Comparison of ENCODE assay signal across 9 cellular contexts in genomic region chr5:57495285-57495684, GRCh38. TPM values are rescaled to one million over a fixed set of nuclear protein-coding genes. Genes with fewer than 3 reads are reported as not detected.
DNase-seq lines count a peak whose midpoint lies in the region; ATAC-seq, FAIRE-seq and TF ChIP-seq lines count a peak whose summit lies in the region.
"Had no signal": no experiment of that assay in that cellular context is flagged by ENCODE, and none has a peak within 500 bp of the region (broad histone marks: within the 10 kb centered on the region; RNA-seq: fewer than 3 reads in every experiment).

No MANE protein-coding gene starts in this region.

- no peak for TF ChIP-seq RAD21 in A549 (conservative IDR thresholded peaks at IDR 0.05 in 1 of 2, IDR thresholded peaks at IDR 0.05 in 1 of 2)

- no peak for FAIRE-seq in A549 (lab: Jason Lieb, UNC)

- WGBS in A549 (ENCODE audit: missing lambda C conversion rate): 83% methylated on average over 5 of the region's 5 CpGs

- no peak overlapping the region; the same call in 2 of the 3 replicates for H3K4me2 ChIP-seq in A549
- peak overlapping the region; percentile 49; the same call in 1 of the 2 replicates for H3K4me2 ChIP-seq in PC-3 (ENCODE audit: low read length)

- peaks cover 3 to 20% (median 18%) of the 10 kb centered on the region in 3 donors for H3K4me1 Mint-ChIP-seq in CD8-positive, alpha-beta memory T cell

- TF ChIP-seq CTCF in A549 (IDR thresholded peaks at IDR 0.05) (no peak), GM12865 (IDR thresholded peaks at IDR 0.05; ENCODE audit: insufficient read depth, low read depth, low read length, missing control alignments) (no peak), PC-3 (conservative IDR thresholded peaks at IDR 0.05; ENCODE audit: low read depth, low read length) (no peak)

- peak overlapping the region in 1 of 7 donors; percentile 44 for H3K4me3 Mint-ChIP-seq in CD8-positive, alpha-beta memory T cell

- H3K27ac ChIP-seq in A549 (peak overlapping the region; percentile 74 to 88), PC-3 (ENCODE audit: low read length) (peak overlapping the region; percentile 60)
- peak overlapping the region; percentile 32 for H3K27ac ChIP-seq in effector memory CD4-positive, alpha-beta T cell (ENCODE audit: insufficient read depth, low read length, poor library complexity, severe bottlenecking)
- no peak overlapping the region for H3K27ac ChIP-seq in CD8-positive, alpha-beta memory T cell (ENCODE audit: low read depth, low read length)

- H3K79me2 ChIP-seq in PC-3 (ENCODE audit: low read length): no peaks in the 10 kb centered on the region

- H3K9me3 Mint-ChIP-seq in CD8-positive, alpha-beta memory T cell: peaks cover 0 to 2% (median 0%) of the 10 kb centered on the region in 5 donors

- POLR2A ChIA-PET in A549 (lab: Yijun Ruan, JAX): interaction anchor here (1.0 kb wide), 1 partner anchor 964 kb away, joined by 3 read pairs; the partner anchor contains the start of gene PLK2
- POLR2A ChIA-PET in PC-3 (lab: Charles Lee; ENCODE audit: unreplicated experiment): interaction anchor here (1.1 kb wide), 1 partner anchor 60 kb away, joined by 3 read pairs; no protein-coding TSS in a partner anchor
- POLR2A ChIA-PET in CD8-positive, alpha-beta memory T cell (lab: Charles Lee): no interaction called here

- H3K9me2 ChIP-seq in PC-3 (replicated peaks; ENCODE audit: low read length): no peaks in the 10 kb centered on the region

- H3K4me1 ChIP-seq in A549 (peaks cover 25% of the 10 kb centered on the region), PC-3 (ENCODE audit: insufficient read depth, low read length) (peaks cover 43% of the 10 kb centered on the region)
- H3K4me1 ChIP-seq in effector memory CD4-positive, alpha-beta T cell (ENCODE audit: control insufficient read depth, insufficient read depth, low read length, poor library complexity, severe bottlenecking): peaks cover 13% of the 10 kb centered on the region
- peaks cover 17% of the 10 kb centered on the region for H3K4me1 ChIP-seq in CD8-positive, alpha-beta memory T cell (ENCODE audit: insufficient read depth, low read length)

- no peak overlapping the region for H3K4me3 ChIP-seq in A549
- no peak overlapping the region for H3K4me3 ChIP-seq in GM12865 (ENCODE audit: low read depth, low read length)
- H3K4me3 ChIP-seq in PC-3 (ENCODE audit: low read length): no peak overlapping the region
- H3K4me3 ChIP-seq in effector memory CD4-positive, alpha-beta T cell (ENCODE audit: insufficient read depth, low read depth, low read length, poor library complexity, severe bottlenecking): no peak overlapping the region
- no peak overlapping the region for H3K4me3 ChIP-seq in CD8-positive, alpha-beta memory T cell (ENCODE audit: low read length)
- H3K4me3 ChIP-seq: Peyer's patch had no signal

- no peaks in the 10 kb centered on the region for H3F3A ChIP-seq in PC-3 (ENCODE audit: low read length, unreplicated experiment)

- H2AFZ ChIP-seq in PC-3 (ENCODE audit: low read length): no peak overlapping the region

- peaks cover 2 to 28% of the 10 kb centered on the region in 2 donors for H3K27me3 Mint-ChIP-seq in CD8-positive, alpha-beta memory T cell

- peak overlapping the region in 2 of 8 donors; percentile 19 to 27 for H3K27ac Mint-ChIP-seq in CD8-positive, alpha-beta memory T cell

- intact Hi-C loops in PC-3 (cut with micrococcal nuclease): no loop called here

- TF ChIP-seq EP300 in A549 (IDR thresholded peaks at IDR 0.05): no peak

- H3K9ac ChIP-seq in PC-3 (ENCODE audit: low read length): peak overlapping the region; percentile 14; the same call in 1 of the 2 replicates

- no peaks in the 10 kb centered on the region for H3K36me3 ChIP-seq in PC-3 (ENCODE audit: low read depth, low read length)
- no peaks in the 10 kb centered on the region for H3K36me3 ChIP-seq in effector memory CD4-positive, alpha-beta T cell (ENCODE audit: control insufficient read depth, insufficient read depth, low read length)
- H3K36me3 ChIP-seq in CD8-positive, alpha-beta memory T cell (ENCODE audit: insufficient read depth, low read length): no peaks in the 10 kb centered on the region
- H3K36me3 ChIP-seq: Peyer's patch had no signal

- no peaks in the 10 kb centered on the region for H4K20me1 ChIP-seq in PC-3 (ENCODE audit: low read length)

- BruUV-seq in PC-3 (replicated peaks; lab: Mats Ljungman, UMichigan): no TSS peak

- no peaks in the 10 kb centered on the region for H3K36me3 Mint-ChIP-seq in CD8-positive, alpha-beta memory T cell

- H3K9me3 ChIP-seq in A549: no peaks in the 10 kb centered on the region
- H3K9me3 ChIP-seq in PC-3 (ENCODE audit: low read length): no peaks in the 10 kb centered on the region
- no peaks in the 10 kb centered on the region for H3K9me3 ChIP-seq in effector memory CD4-positive, alpha-beta T cell (ENCODE audit: control insufficient read depth, low read length)
- no peaks in the 10 kb centered on the region for H3K9me3 ChIP-seq in CD8-positive, alpha-beta memory T cell (ENCODE audit: low read length)
- H3K9me3 ChIP-seq: Peyer's patch had no signal

- CTCF ChIA-PET in A549 (lab: Yijun Ruan, JAX): interaction anchor here (0.6 to 8.0 kb wide), 11 partner anchors 11 to 968 kb away, joined by 3 to 119 read pairs (median 6); no protein-coding TSS in a partner anchor
- CTCF ChIA-PET in PC-3 (lab: Charles Lee): no interaction called here
- CTCF ChIA-PET in CD8-positive, alpha-beta memory T cell (lab: Charles Lee): no interaction called here

- DNase-seq in A549 (ENCODE audit: low read depth in 1 of 2, low spot score in 1 of 2) (no peak), GM12865 (ENCODE audit: low read depth) (peak; percentile 44), PC-3 (no peak), OCI-M1 (lab: John Stamatoyannopoulos, UW) (no peak)
- DNase-seq in effector memory CD4-positive, alpha-beta T cell: no peak
- no peak for DNase-seq in CD8-positive, alpha-beta memory T cell
- no peak for DNase-seq in stimulated activated CD8-positive, alpha-beta memory T cell treated with anti-CD3 and anti-CD28 coated beads, Interleukin-4, amount 100 ng/mL, for 48 hours

- no peaks in the 10 kb centered on the region for H3K27me3 ChIP-seq in PC-3 (ENCODE audit: low read length)
- no peaks in the 10 kb centered on the region for H3K27me3 ChIP-seq in effector memory CD4-positive, alpha-beta T cell (replicated peaks; ENCODE audit: control insufficient read depth, insufficient read depth, low read length, poor library complexity, severe bottlenecking)
- no peaks in the 10 kb centered on the region for H3K27me3 ChIP-seq in CD8-positive, alpha-beta memory T cell (ENCODE audit: insufficient read depth, low read length, poor library complexity, severe bottlenecking)
- H3K27me3 ChIP-seq: Peyer's patch had no signal

- ATAC-seq in A549 (no peak), PC-3 (no peak; the same call in 1 of the 2 replicates), HG03039 (IDR thresholded peaks at IDR 0.05; ENCODE audit: unreplicated experiment) (no peak)

- TF ChIP-seq POLR2A in A549 (IDR thresholded peaks at IDR 0.05; ENCODE audit: low read length): no peak

TF ChIP-seq in A549, 52 proteins besides CTCF, POLR2A, EP300 and RAD21:
- no peak for TF ChIP-seq FOSL2 (IDR thresholded peaks at IDR 0.05)
- no peak for TF ChIP-seq FOSL2 (CRISPR knock-in tag; IDR thresholded peaks at IDR 0.05)
- no peak for TF ChIP-seq CBX8 (IDR thresholded peaks at IDR 0.05)
- no peak for TF ChIP-seq TP53 (CRISPR knock-in tag; IDR thresholded peaks at IDR 0.05)
- no peak for TF ChIP-seq MAX (IDR thresholded peaks at IDR 0.05)
- TF ChIP-seq ZFP36 (IDR thresholded peaks at IDR 0.05; ENCODE audit: borderline replicate concordance, partially characterized antibody): no peak
- no peak for TF ChIP-seq HOXB13 (CRISPR knock-in tag; IDR thresholded peaks at IDR 0.05; ENCODE audit: low read depth)
- TF ChIP-seq EHMT2 (IDR thresholded peaks at IDR 0.05; ENCODE audit: low read depth): no peak
- TF ChIP-seq TFCP2L1 (CRISPR knock-in tag; IDR thresholded peaks at IDR 0.05): no peak
- TF ChIP-seq KDM1A (IDR thresholded peaks at IDR 0.05; ENCODE audit: low read depth): no peak

RNA-seq across cellular contexts. Expression of gene ACTBL2, which starts 12.7 kb away (rescaled TPM):
- polyA plus RNA-seq in A549 (2011; rRNA removed) (0.06 TPM in 1 of 2 replicates, not detected in the other), A549 (2017; fragmentation: RNase III; extraction: RNeasy Plus Mini Kit Qiagen cat#74134 plus additional on column Dnase treatment) (0.06 to 0.11 TPM (median 0.09 TPM) in 3 replicates)
- polyA plus RNA-seq in A549 (2012; cell fraction: cytosol; rRNA removed): 0.03 and 0.04 TPM in 2 replicates
- 0.02 and 0.06 TPM in 2 replicates for polyA plus RNA-seq in A549 (2012; cell fraction: nucleus; rRNA removed)
- 0.44 TPM in 1 of 2 replicates, not detected in the other for polyA minus RNA-seq in A549 (2011; rRNA and poly(A)+ RNA removed)
- total RNA-seq in PC-3 (2014; rRNA removed): 0.11 and 0.12 TPM in 2 replicates
- total RNA-seq in CD8-positive, alpha-beta memory T cell: not detected
- not detected for polyA plus RNA-seq in CD8-positive, alpha-beta memory T cell
- total RNA-seq: Peyer's patch had no signal
